Comparison of ENCODE assay signal across 37 cellular contexts in genomic region chrX:32678487-32678886, GRCh38.
"Had no signal": no experiment of that assay in that cellular context is flagged by ENCODE, and none has a peak within 500 bp of the region (broad histone marks: within the 10 kb centered on the region; RNA-seq: fewer than 3 reads in every experiment).

No MANE protein-coding gene starts in this region.

- H3K36me3 ChIP-seq: adrenal gland, ascending aorta, brain microvascular endothelial cell, breast epithelium, cardiac muscle cell had no signal

- H3K4me3 ChIP-seq: adrenal gland, ascending aorta, body of pancreas, breast epithelium, cardiac muscle cell had no signal

- H3K4me1 ChIP-seq: adrenal gland, ascending aorta, body of pancreas, breast epithelium had no signal

- H3K27ac ChIP-seq: adrenal gland, ascending aorta, body of pancreas, brain microvascular endothelial cell, breast epithelium, cardiac muscle cell had no signal

- DNase-seq: activated effector memory CD4-positive, alpha-beta T cell treated with anti-CD3 and anti-CD28 coated beads, Interleukin-2, amount 50 U/mL, for 16 hours; activated effector memory CD4-positive, alpha-beta T cell treated with Interleukin-2 at 50 U/mL for 16 hours; activated gamma-delta T cell; activated gamma-delta T cell treated with Interleukin-2 at 50 U/mL for 16 hours; activated naive CD4-positive, alpha-beta T cell; activated naive CD4-positive, alpha-beta T cell treated with anti-CD3 and anti-CD28 coated beads for 36 hours; activated naive CD4-positive, alpha-beta T cell treated with anti-CD3 and anti-CD28 coated beads, Interleukin-2, amount 10 ng/mL, durations not matched to agents 7 days and 5 days; activated naive CD4-positive, alpha-beta T cell treated with anti-CD3 and anti-CD28 coated beads, Interleukin-2, amount 50 U/mL, for 16 hours; activated naive CD4-positive, alpha-beta T cell treated with Interleukin-2 at 50 U/mL for 16 hours; activated naive CD8-positive, alpha-beta T cell treated with anti-CD3 and anti-CD28 coated beads for 36 hours; activated naive CD8-positive, alpha-beta T cell treated with anti-CD3 and anti-CD28 coated beads, Interleukin-2, amount 10 ng/mL, durations not matched to agents 7 days and 5 days; activated naive CD8-positive, alpha-beta T cell treated with anti-CD3 and anti-CD28 coated beads, Interleukin-2, amount 50 U/mL, for 24 hours; activated T-cell treated with anti-CD3 and anti-CD28 coated beads, Interleukin-2, amount 50 U/mL, for 1 hour; activated T-cell treated with anti-CD3 and anti-CD28 coated beads, Interleukin-2, amount 50 U/mL, for 24 hours; activated T-cell treated with anti-CD3 and anti-CD28 coated beads, Interleukin-2, amount 50 U/mL, for 4 hours; activated T-cell treated with anti-CD3 and anti-CD28 coated beads, Interleukin-2, amount 50 U/mL, for 48 hours; activated T-cell treated with anti-CD3 and anti-CD28 coated beads, Interleukin-2, amount 50 U/mL, for 72 hours; adrenal gland; amniotic stem cell; amygdala; anterior cingulate cortex; aorta; body of pancreas; brain microvascular endothelial cell; caudate nucleus; central memory CD4-positive, alpha-beta T cell; cerebellar nuclear complex had no signal

- H3K9me3 Mint-ChIP-seq: activated naive CD4-positive, alpha-beta T cell treated with anti-CD3 and anti-CD28 coated beads for 36 hours; activated naive CD4-positive, alpha-beta T cell treated with anti-CD3 and anti-CD28 coated beads, Interleukin-2, amount 50 U/mL, for 24 hours; activated naive CD8-positive, alpha-beta T cell treated with anti-CD3 and anti-CD28 coated beads for 36 hours; activated naive CD8-positive, alpha-beta T cell treated with anti-CD3 and anti-CD28 coated beads, Interleukin-2, amount 10 ng/mL, durations not matched to agents 7 days and 5 days; activated naive CD8-positive, alpha-beta T cell treated with anti-CD3 and anti-CD28 coated beads, Interleukin-2, amount 50 U/mL, for 24 hours; activated T-helper 1 cell treated with anti-CD3 and anti-CD28 coated beads, Interleukin-12 subunit alpha, Interleukin-12 subunit beta, Interleukin-2, Interleukin-4 antibody, amounts not matched to agents 30 ng/mL and 10 ng/mL and 1 ng/mL, durations not matched to agents 14 hours and 24 hours and 36 hours; activated T-helper 17 cell treated with anti-CD3 and anti-CD28 coated beads, Interleukin-2, amount 50 U/mL, for 72 hours had no signal

- ATAC-seq: activated naive CD8-positive, alpha-beta T cell treated with anti-CD3 and anti-CD28 coated beads, Interleukin-2, amount 50 U/mL, for 24 hours; activated T-cell treated with anti-CD3 and anti-CD28 coated beads, Interleukin-2, amount 50 U/mL, for 4 hours; activated T-cell treated with anti-CD3 and anti-CD28 coated beads, Interleukin-2, amount 50 U/mL, for 72 hours; activated T-helper 17 cell treated with anti-CD3 and anti-CD28 coated beads, Interleukin-2, amount 50 U/mL, for 72 hours; body of pancreas had no signal

- H3K36me3 Mint-ChIP-seq: activated naive CD4-positive, alpha-beta T cell treated with anti-CD3 and anti-CD28 coated beads, Interleukin-2, amount 10 ng/mL, durations not matched to agents 7 days and 5 days; activated naive CD4-positive, alpha-beta T cell treated with anti-CD3 and anti-CD28 coated beads, Interleukin-2, amount 50 U/mL, for 24 hours; activated naive CD8-positive, alpha-beta T cell; activated naive CD8-positive, alpha-beta T cell treated with anti-CD3 and anti-CD28 coated beads for 36 hours; activated naive CD8-positive, alpha-beta T cell treated with anti-CD3 and anti-CD28 coated beads, Interleukin-2, amount 10 ng/mL, durations not matched to agents 7 days and 5 days; brain had no signal

- H3K9me3 ChIP-seq: adrenal gland, ascending aorta, body of pancreas, breast epithelium had no signal

- H3K27ac Mint-ChIP-seq: activated naive CD4-positive, alpha-beta T cell treated with anti-CD3 and anti-CD28 coated beads for 36 hours; activated naive CD4-positive, alpha-beta T cell treated with anti-CD3 and anti-CD28 coated beads, Interleukin-2, amount 10 ng/mL, durations not matched to agents 7 days and 5 days; activated naive CD4-positive, alpha-beta T cell treated with anti-CD3 and anti-CD28 coated beads, Interleukin-2, amount 50 U/mL, for 24 hours; activated naive CD8-positive, alpha-beta T cell; activated naive CD8-positive, alpha-beta T cell treated with anti-CD3 and anti-CD28 coated beads for 36 hours; activated naive CD8-positive, alpha-beta T cell treated with anti-CD3 and anti-CD28 coated beads, Interleukin-2, amount 10 ng/mL, durations not matched to agents 7 days and 5 days; activated naive CD8-positive, alpha-beta T cell treated with anti-CD3 and anti-CD28 coated beads, Interleukin-2, amount 50 U/mL, for 24 hours; activated T-cell treated with anti-CD3 and anti-CD28 coated beads, Interleukin-2, amount 50 U/mL, for 24 hours; activated T-cell treated with anti-CD3 and anti-CD28 coated beads, Interleukin-2, amount 50 U/mL, for 72 hours; activated T-helper 1 cell treated with anti-CD3 and anti-CD28 coated beads, Interleukin-12 subunit alpha, Interleukin-12 subunit beta, Interleukin-2, Interleukin-4 antibody, amounts not matched to agents 30 ng/mL and 10 ng/mL and 1 ng/mL, durations not matched to agents 14 hours and 24 hours and 36 hours; activated T-helper 17 cell treated with anti-CD3 and anti-CD28 coated beads, Interleukin-2, amount 50 U/mL, for 72 hours; activated T-helper 2 cell treated with anti-CD3 and anti-CD28 coated beads, Interferon-gamma antibody, Interleukin-2, Interleukin-4, amounts not matched to agents 10 μg/mL and 5 μg/mL and 100 μg/mL, durations not matched to agents 14 hours and 24 hours and 36 hours; brain had no signal

- H3K27me3 ChIP-seq: adrenal gland, ascending aorta, body of pancreas, brain microvascular endothelial cell, cardiac muscle cell had no signal

- FAIRE-seq: bronchial epithelial cell had no signal
